8 cellular contexts compared by ENCODE assay signal in genomic region chr19:55080915-55081772, GRCh38. TPM values are rescaled to one million over a fixed set of nuclear protein-coding genes. Genes with fewer than 3 reads are reported as not detected.
DNase-seq lines count a peak whose midpoint lies in the region; ATAC-seq and TF ChIP-seq lines count a peak whose summit lies in the region.

No MANE protein-coding gene starts in this region.

- no TSS peak for BruUV-seq in Panc1 (replicated peaks; lab: Mats Ljungman, UMichigan)

- WGBS in thyroid gland, 2 donors: 15 to 26% methylated on average over 18 to 26 of the region's 60 CpGs

- peak overlapping the region; percentile 63 for H3K4me2 ChIP-seq in osteoblast (ENCODE audit: insufficient read depth, low read length)

- POLR2A ChIA-PET in Panc1 (lab: Charles Lee): interaction anchor here (0.6 kb wide), 1 partner anchor 258 kb away, joined by 4 read pairs; the partner anchor contains the start of gene KMT5C

- no peaks in the 10 kb centered on the region for H3K79me2 ChIP-seq in osteoblast (ENCODE audit: insufficient read depth, low read length)

- H3K36me3 ChIP-seq in Panc1 (ENCODE audit: control insufficient read depth, insufficient read depth, low read length) (no peaks in the 10 kb centered on the region), osteoblast (ENCODE audit: insufficient read depth, low read length) (no peaks in the 10 kb centered on the region), thyroid gland (no peaks in the 10 kb centered on the region)

- CTCF ChIA-PET in Panc1 (lab: Charles Lee): no interaction called here

- TF ChIP-seq POLR2A in thyroid gland (IDR thresholded peaks at IDR 0.05): no peak

- H3K9me3 ChIP-seq in Panc1 (ENCODE audit: control insufficient read depth, insufficient read depth, low read depth, low read length) (no peaks in the 10 kb centered on the region), osteoblast (ENCODE audit: low read depth, low read length) (no peaks in the 10 kb centered on the region), thyroid gland (no peaks in the 10 kb centered on the region)

- peak overlapping the region; percentile 60 for H3K27ac ChIP-seq in HL-60 (replicated peaks)
- no peak overlapping the region for H3K27ac ChIP-seq in Panc1 (ENCODE audit: low read length)
- no peak overlapping the region for H3K27ac ChIP-seq in osteoblast (ENCODE audit: low read depth, low read length)
- no peak overlapping the region for H3K27ac ChIP-seq in thyroid gland

- H3K27me3 ChIP-seq in HL-60 (ENCODE audit: insufficient read depth, poor library complexity, severe bottlenecking): peaks cover 20% of the 10 kb centered on the region
- H3K27me3 ChIP-seq in Panc1 (ENCODE audit: control insufficient read depth, insufficient read depth, low read length): no peaks in the 10 kb centered on the region
- H3K27me3 ChIP-seq in osteoblast (ENCODE audit: insufficient read depth, low read length): peaks cover 64% of the 10 kb centered on the region
- H3K27me3 ChIP-seq in thyroid gland: no peaks in the 10 kb centered on the region

- in situ Hi-C loops in Panc1 (cut with HindIII; ENCODE audit: low pct_unique_long_range_greater_than_20kb, low sequenced_read_pairs): no loop called here

- H2AFZ ChIP-seq in osteoblast (ENCODE audit: low read length): no peak overlapping the region

- H4K20me1 ChIP-seq in osteoblast (ENCODE audit: insufficient read depth, low read length): peaks cover 5% of the 10 kb centered on the region

- TF ChIP-seq CTCF in HL-60 (IDR thresholded peaks at IDR 0.05; ENCODE audit: insufficient read depth, low read length): no peak
- no peak for TF ChIP-seq CTCF in Panc1 (IDR thresholded peaks at IDR 0.05)
- TF ChIP-seq CTCF in osteoblast (IDR thresholded peaks at IDR 0.05; ENCODE audit: extremely low read depth, low read depth, low read length): no peak
- TF ChIP-seq CTCF in thyroid gland (IDR thresholded peaks at IDR 0.05): no peak

- H3K4me3 ChIP-seq in HL-60 (replicated peaks; ENCODE audit: insufficient read depth, low read length) (peak overlapping the region; percentile 80), Panc1 (ENCODE audit: low read depth in 2 of 2, low read length in 2 of 2) (peak overlapping the region; percentile 39 to 61), osteoblast (ENCODE audit: insufficient read depth, low read length) (peak overlapping the region; percentile 51), thyroid gland (replicated peaks in 1 of 3) (peak overlapping the region in 1 of 3 donors; percentile 26)

- intact Hi-C loops in Panc1 (cut with micrococcal nuclease; ENCODE audit: unreplicated experiment): no loop called here
- intact Hi-C loops in thyroid gland (cut with DNase I): no loop called here

- peaks cover 2% of the 10 kb centered on the region; the same call in 1 of the 2 replicates for H3K4me1 ChIP-seq in Panc1 (ENCODE audit: control insufficient read depth, insufficient read depth, low read length)
- peaks cover 3% of the 10 kb centered on the region for H3K4me1 ChIP-seq in osteoblast (ENCODE audit: insufficient read depth, low read length)
- peaks cover 17 to 26% of the 10 kb centered on the region in 2 donors for H3K4me1 ChIP-seq in thyroid gland

- DNase-seq in HL-60 (ENCODE audit: low read depth in 1 of 2, low spot score in 1 of 2) (peak; percentile 86 to 96), Panc1 (ENCODE audit: low read depth, low spot score) (no peak), fibroblast of the conjunctiva (ENCODE audit: low read depth) (peak; percentile 27), osteoblast (ENCODE audit: insufficient read length, low spot score, missing footprints) (peak; percentile 91), thyroid gland (peak; percentile 68 to 70)
- peak; percentile 96 to 97 for DNase-seq in activated T-cell treated with anti-CD3 and anti-CD28 coated beads, Interleukin-2, amount 50 U/mL, for 48 hours

- ATAC-seq in GM18861 (IDR thresholded peaks at IDR 0.05; ENCODE audit: unreplicated experiment) (peak; percentile 62), Panc1 (peak; percentile 17), HG03196 (IDR thresholded peaks at IDR 0.05; ENCODE audit: unreplicated experiment) (no peak)

RNA-seq across cellular contexts. Expression of gene EPS8L1, which starts 5.5 kb away (rescaled TPM):
- 11.0 TPM for total RNA-seq in Panc1 (2021; ENCODE audit: unreplicated experiment)
- 27.5 TPM for polyA plus RNA-seq in Panc1 (2012; ENCODE audit: insufficient read length)
- 0.29 and 1.1 TPM in 2 replicates for total RNA-seq in osteoblast
- 10 to 100 TPM; 60.6 to 84.8 (median 73.3) TPM for total RNA-seq in thyroid gland

RNA-seq across cellular contexts. Expression of gene RDH13, which starts 18.2 kb away (rescaled TPM):
- total RNA-seq in Panc1 (2021; ENCODE audit: unreplicated experiment) (37.8 TPM), osteoblast (9.7 and 12.7 TPM in 2 replicates), thyroid gland (10 to 100 TPM; 35.7 to 44.1 (median 38.3) TPM)
- polyA plus RNA-seq in Panc1 (2012; ENCODE audit: insufficient read length): 33.0 TPM

RNA-seq across cellular contexts. Expression of gene PPP1R12C, which starts 36.3 kb away (rescaled TPM):
- total RNA-seq in Panc1 (2021; ENCODE audit: unreplicated experiment) (158 TPM), osteoblast (49.2 and 55.0 TPM in 2 replicates), thyroid gland (100 to 1,000 TPM in 1 of 4 donors, 10 to 100 TPM in 3; 40.0 to 110 (median 76.1) TPM)
- 141 TPM for polyA plus RNA-seq in Panc1 (2012; ENCODE audit: insufficient read length)

RNA-seq across cellular contexts. Expression of gene GP6, which starts 43.1 kb away (rescaled TPM):
- total RNA-seq in Panc1 (2021; ENCODE audit: unreplicated experiment) (1.2 TPM), osteoblast (not detected in 2 replicates), thyroid gland (under 1 TPM in 1 of 4 donors, not detected in 3; 0.78 TPM)
- 0.57 TPM for polyA plus RNA-seq in Panc1 (2012; ENCODE audit: insufficient read length)
